2 cellular contexts compared by ENCODE assay signal in the genomic region with DNA sequence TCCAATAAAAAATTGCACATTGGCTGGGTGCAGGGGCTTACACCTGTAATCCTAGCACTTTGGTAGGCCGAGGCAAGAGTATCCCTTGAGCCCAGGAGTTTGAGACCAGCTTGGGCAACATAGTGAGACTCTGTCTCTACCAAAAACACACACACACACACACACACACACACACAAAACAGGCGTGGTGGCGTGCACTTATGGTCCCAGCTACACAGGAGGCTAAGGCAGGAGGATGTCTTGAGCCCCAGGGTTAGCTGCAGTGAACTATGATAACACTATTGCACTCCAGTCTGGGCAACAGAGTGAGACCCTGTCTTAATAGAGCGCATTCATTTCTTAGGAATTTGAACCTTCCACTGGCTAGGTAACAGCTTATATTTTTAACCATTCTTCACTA.
TF ChIP-seq lines count a peak whose summit lies in the region.

No MANE protein-coding gene starts in this region.

TF ChIP-seq in K562, 482 proteins besides CTCF, POLR2A, EP300 and RAD21:
- TF ChIP-seq, protein P1, sequence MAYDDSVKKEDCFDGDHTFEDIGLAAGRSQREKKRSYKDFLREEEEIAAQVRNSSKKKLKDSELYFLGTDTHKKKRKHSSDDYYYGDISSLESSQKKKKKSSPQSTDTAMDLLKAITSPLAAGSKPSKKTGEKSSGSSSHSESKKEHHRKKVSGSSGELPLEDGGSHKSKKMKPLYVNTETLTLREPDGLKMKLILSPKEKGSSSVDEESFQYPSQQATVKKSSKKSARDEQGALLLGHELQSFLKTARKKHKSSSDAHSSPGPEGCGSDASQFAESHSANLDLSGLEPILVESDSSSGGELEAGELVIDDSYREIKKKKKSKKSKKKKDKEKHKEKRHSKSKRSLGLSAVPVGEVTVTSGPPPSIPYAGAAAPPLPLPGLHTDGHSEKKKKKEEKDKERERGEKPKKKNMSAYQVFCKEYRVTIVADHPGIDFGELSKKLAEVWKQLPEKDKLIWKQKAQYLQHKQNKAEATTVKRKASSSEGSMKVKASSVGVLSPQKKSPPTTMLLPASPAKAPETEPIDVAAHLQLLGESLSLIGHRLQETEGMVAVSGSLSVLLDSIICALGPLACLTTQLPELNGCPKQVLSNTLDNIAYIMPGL (CRISPR knock-in tag; IDR thresholded peaks at IDR 0.05), result no peak
- TF ChIP-seq RBM15 (IDR thresholded peaks at IDR 0.05; ENCODE audit: insufficient read depth, low read length), result no peak
- TF ChIP-seq SRSF3 (IDR thresholded peaks at IDR 0.05; ENCODE audit: insufficient read depth, low read length), result no peak
- TF ChIP-seq RB1 (IDR thresholded peaks at IDR 0.05; ENCODE audit: low read depth), result no peak
- TF ChIP-seq HNRNPLL (IDR thresholded peaks at IDR 0.05; ENCODE audit: low read depth, low read length, poor library complexity, severe bottlenecking), result no peak
- TF ChIP-seq ZNF143 (CRISPR knock-in tag; IDR thresholded peaks at IDR 0.05), result no peak
- no peak for TF ChIP-seq SMAD4 (CRISPR knock-in tag; conservative IDR thresholded peaks at IDR 0.05)
- TF ChIP-seq NCOA1 (IDR thresholded peaks at IDR 0.05; ENCODE audit: low read depth), result no peak
- no peak for TF ChIP-seq SUPT5H (IDR thresholded peaks at IDR 0.05)
- TF ChIP-seq, protein P2, sequence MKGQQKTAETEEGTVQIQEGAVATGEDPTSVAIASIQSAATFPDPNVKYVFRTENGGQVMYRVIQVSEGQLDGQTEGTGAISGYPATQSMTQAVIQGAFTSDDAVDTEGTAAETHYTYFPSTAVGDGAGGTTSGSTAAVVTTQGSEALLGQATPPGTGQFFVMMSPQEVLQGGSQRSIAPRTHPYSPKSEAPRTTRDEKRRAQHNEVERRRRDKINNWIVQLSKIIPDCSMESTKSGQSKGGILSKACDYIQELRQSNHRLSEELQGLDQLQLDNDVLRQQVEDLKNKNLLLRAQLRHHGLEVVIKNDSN (CRISPR knock-in tag; IDR thresholded peaks at IDR 0.05), result no peak
- TF ChIP-seq TAF7 (tag; IDR thresholded peaks at IDR 0.05), result no peak
TF ChIP-seq in K562: peak in this region for 0.

TF ChIP-seq in H1, 55 proteins besides CTCF, POLR2A, EP300 and RAD21:
- TF ChIP-seq FOSL1 (IDR thresholded peaks at IDR 0.05; ENCODE audit: insufficient read depth, low read depth, low read length), result no peak
- TF ChIP-seq, protein P3, sequence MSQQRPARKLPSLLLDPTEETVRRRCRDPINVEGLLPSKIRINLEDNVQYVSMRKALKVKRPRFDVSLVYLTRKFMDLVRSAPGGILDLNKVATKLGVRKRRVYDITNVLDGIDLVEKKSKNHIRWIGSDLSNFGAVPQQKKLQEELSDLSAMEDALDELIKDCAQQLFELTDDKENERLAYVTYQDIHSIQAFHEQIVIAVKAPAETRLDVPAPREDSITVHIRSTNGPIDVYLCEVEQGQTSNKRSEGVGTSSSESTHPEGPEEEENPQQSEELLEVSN (IDR thresholded peaks at IDR 0.05), result no peak
- no peak for TF ChIP-seq TCF12 (IDR thresholded peaks at IDR 0.05; ENCODE audit: low read depth, low read length)
